ENCODE assay signal across 16 cellular contexts in genomic region chr9:38413283-38413682, GRCh38. TPM values are rescaled to one million over a fixed set of nuclear protein-coding genes. Genes with fewer than 3 reads are reported as not detected.
DNase-seq lines count a peak whose midpoint lies in the region; ATAC-seq and TF ChIP-seq lines count a peak whose summit lies in the region.
"Had no signal": no experiment of that assay in that cellular context is flagged by ENCODE, and none has a peak within 500 bp of the region (broad histone marks: within the 10 kb centered on the region; RNA-seq: fewer than 3 reads in every experiment).

No MANE protein-coding gene starts in this region.

- H3K4me1 ChIP-seq in sigmoid colon = no peaks in the 10 kb centered on the region
- H3K4me1 ChIP-seq: BE2C had no signal

- 72 to 78% methylated on average over 7 of the region's 7 CpGs for WGBS in sigmoid colon, 2 donors

- H3K36me3 ChIP-seq in WERI-Rb-1 (peaks cover 66% of the 10 kb centered on the region), sigmoid colon (no peaks in the 10 kb centered on the region)

- H3K9me3 ChIP-seq in WERI-Rb-1 (ENCODE audit: severe bottlenecking) (no peaks in the 10 kb centered on the region), sigmoid colon (no peaks in the 10 kb centered on the region)
- H3K9me3 ChIP-seq: BE2C had no signal

- no peaks in the 10 kb centered on the region for H3K27me3 ChIP-seq in WERI-Rb-1 (ENCODE audit: insufficient read depth, low read depth, severe bottlenecking)
- no peaks in the 10 kb centered on the region for H3K27me3 ChIP-seq in sigmoid colon
- H3K27me3 ChIP-seq: BE2C had no signal

- intact Hi-C loops in sigmoid colon (cut with DNase I) = no loop called here

- TF ChIP-seq EP300 in sigmoid colon (IDR thresholded peaks at IDR 0.05) = no peak

- TF ChIP-seq POLR2A in sigmoid colon (IDR thresholded peaks at IDR 0.05) (no peak), GM18505 (IDR thresholded peaks at IDR 0.05; ENCODE audit: borderline replicate concordance, extremely low read depth, insufficient read depth, insufficient read length) (no peak)

- ATAC-seq in GM19023 (IDR thresholded peaks at IDR 0.05; ENCODE audit: unreplicated experiment) = peak; percentile 46
- peak; percentile 39 for ATAC-seq in HG02885 (IDR thresholded peaks at IDR 0.05; ENCODE audit: poor library complexity, unreplicated experiment)
- no peak for ATAC-seq in GM21737 (IDR thresholded peaks at IDR 0.05; ENCODE audit: unreplicated experiment)
- ATAC-seq in GM21825 (IDR thresholded peaks at IDR 0.05; ENCODE audit: unreplicated experiment) = no peak
- no peak for ATAC-seq in GM18505 (IDR thresholded peaks at IDR 0.05; ENCODE audit: unreplicated experiment)
- ATAC-seq: Panc1 had no signal

- peak overlapping the region; percentile 28; the same call in 1 of the 2 replicates for H3K27ac ChIP-seq in WERI-Rb-1
- H3K27ac ChIP-seq in sigmoid colon = no peak overlapping the region

- TF ChIP-seq CTCF in WERI-Rb-1 (IDR thresholded peaks at IDR 0.05; ENCODE audit: low read depth, low read length) (no peak), sigmoid colon (IDR thresholded peaks at IDR 0.05) (no peak)

- H3K4me3 ChIP-seq in WERI-Rb-1 (ENCODE audit: low read depth, low read length) (peak overlapping the region; percentile 40), sigmoid colon (no peak overlapping the region)

- DNase-seq in WERI-Rb-1 = no peak
- peak; percentile 14 for DNase-seq in sigmoid colon
- no peak for DNase-seq in NCI-H187 treated with DMSO at 0.1 percent for 48 hours (lab: John Stamatoyannopoulos, UW)
- DNase-seq: BE2C; CD4-positive, alpha-beta T cell; H7; MV-4-11; NCI-H1417 treated with DMSO at 0.1 percent for 48 hours; NCI-H2029 treated with DMSO at 0.1 percent for 48 hours; NCI-H510A had no signal

RNA-seq across cellular contexts. Expression of gene IGFBPL1, which starts 11.0 kb away (rescaled TPM):
- total RNA-seq in sigmoid colon = 1 to 10 TPM in 2 of 4 donors, under 1 TPM in 1, not detected in 1; 0.36 to 2.2 (median 1.4) TPM
- under 1 TPM in 1 of 3 donors, not detected in 2; 0.23 TPM for polyA plus RNA-seq in sigmoid colon
- total RNA-seq: CD4-positive, alpha-beta T cell had no signal

RNA-seq across cellular contexts. Expression of gene ALDH1B1, which starts 20.8 kb away (rescaled TPM):
- 100 to 1,000 TPM in 2 of 4 donors, 10 to 100 TPM in 2; 35.7 to 162 (median 101) TPM for total RNA-seq in sigmoid colon
- polyA plus RNA-seq in sigmoid colon = 10 to 100 TPM; 19.2 to 45.0 (median 24.0) TPM

Comparison
In these comparisons a context has a peak if more than half of its experiments do, and no peak if none do; other contexts are left out.
1. ATAC-seq: peak in GM19023 (single experiment) and HG02885 (single experiment); none in GM21737 (single experiment), GM21825 (single experiment) and GM18505 (single experiment).